In the genomic region with DNA sequence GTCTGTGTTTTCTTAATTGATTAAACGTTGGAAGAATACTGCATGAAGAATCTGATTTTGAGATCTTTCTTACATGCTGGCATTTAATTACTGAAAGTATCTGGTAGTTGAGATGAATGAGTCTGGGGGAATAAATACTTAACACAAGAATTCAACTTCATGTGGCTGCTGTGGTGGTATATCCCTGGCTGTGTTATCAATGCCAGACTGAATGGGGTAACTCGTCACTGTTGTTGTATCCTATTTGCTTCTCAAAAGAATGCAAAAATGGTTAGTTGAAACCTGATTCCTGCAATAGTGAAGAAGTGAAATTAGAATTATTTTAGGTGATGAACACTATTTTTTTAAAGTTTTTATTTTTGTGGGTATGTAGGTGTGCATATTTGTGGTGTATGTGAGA, we compare ENCODE assay signal across 17 cellular contexts.
DNase-seq lines count a peak whose midpoint lies in the region; ATAC-seq and TF ChIP-seq lines count a peak whose summit lies in the region.
"Had no signal": no experiment of that assay in that cellular context is flagged by ENCODE, and none has a peak within 500 bp of the region (broad histone marks: within the 10 kb centered on the region; RNA-seq: fewer than 3 reads in every experiment).

No MANE protein-coding gene starts in this region.

- no peaks in the 10 kb centered on the region for H3K4me1 Mint-ChIP-seq in CD4-positive, alpha-beta memory T cell
- H3K4me1 Mint-ChIP-seq: central memory CD8-positive, alpha-beta T cell had no signal

- peaks cover 7 to 23% of the 10 kb centered on the region in 2 donors for H3K27me3 Mint-ChIP-seq in CD4-positive, alpha-beta memory T cell

- H3K27ac ChIP-seq in ACC112 (ENCODE audit: low read depth, low read length) (peak overlapping the region; percentile 92), Panc1 (ENCODE audit: low read length) (peak overlapping the region; percentile 100), epithelial cell of prostate (peak overlapping the region; percentile 76)
- no peak overlapping the region for H3K27ac ChIP-seq in CD4-positive, alpha-beta memory T cell (ENCODE audit: low read depth, low read length)
- H3K27ac ChIP-seq: left ventricle myocardium inferior, tibial artery had no signal

- H3K4me1 ChIP-seq in ACC112 (ENCODE audit: control insufficient read depth, insufficient read depth, low read length, unreplicated experiment) (peaks cover 89% of the 10 kb centered on the region), Panc1 (ENCODE audit: control insufficient read depth, insufficient read depth, low read length) (peaks cover 96% of the 10 kb centered on the region), neuron (ENCODE audit: insufficient read depth, low read length) (peaks cover 41% of the 10 kb centered on the region)
- H3K4me1 ChIP-seq in CD4-positive, alpha-beta memory T cell (ENCODE audit: insufficient read depth, low read length): no peaks in the 10 kb centered on the region

- DNase-seq in Panc1 (ENCODE audit: low read depth, low spot score): no peak
- DNase-seq in epithelial cell of prostate (ENCODE audit: low read depth, low spot score): no peak
- DNase-seq in D341Med (ENCODE audit: low spot score): no peak
- no peak for DNase-seq in activated CD4-positive, CD25-positive, alpha-beta regulatory T cell treated with anti-CD3 and anti-CD28 coated beads, Interleukin-2, amount 50 U/mL, for 72 hours
- DNase-seq in CD4-positive, alpha-beta memory T cell: no peak
- no peak for DNase-seq in AG08395 (ENCODE audit: low spot score)
- DNase-seq: activated B cell treated with CpG ODN at 0.5 μM for 24 hours; CD4-positive, alpha-beta T cell; left ventricle myocardium inferior; NCI-H1436; stimulated activated CD4-positive, alpha-beta T cell treated with anti-CD3 and anti-CD28 coated beads, Interleukin-12 subunit alpha, Interleukin-12 subunit beta, amount 100 ng/mL, for 4 hours; T-helper 1 cell; tibial artery had no signal

- H3K79me2 ChIP-seq in ACC112 (ENCODE audit: control insufficient read depth, insufficient read depth, low read length, unreplicated experiment): peaks cover 92% of the 10 kb centered on the region

- no peak overlapping the region for H3K27ac Mint-ChIP-seq in CD4-positive, alpha-beta memory T cell
- H3K27ac Mint-ChIP-seq: activated B cell treated with CpG ODN at 0.5 μM for 24 hours; activated naive CD8-positive, alpha-beta T cell; CD4-positive, alpha-beta T cell had no signal

- CTCF ChIA-PET in Panc1 (lab: Charles Lee): no interaction called here
- CTCF ChIA-PET in CD4-positive, alpha-beta memory T cell (lab: Charles Lee; ENCODE audit: partially characterized antibody): no interaction called here

- no TSS peak for BruUV-seq in Panc1 (replicated peaks; lab: Mats Ljungman, UMichigan)

- H3K4me3 ChIP-seq in ACC112 (ENCODE audit: low read depth, low read length) (no peak overlapping the region), Panc1 (ENCODE audit: low read depth in 2 of 2, low read length in 2 of 2) (peak overlapping the region; percentile 6 to 38; a peak in 2 of 4 replicates), neuron (ENCODE audit: low read length) (peak overlapping the region; percentile 7)
- no peak overlapping the region for H3K4me3 ChIP-seq in CD4-positive, alpha-beta memory T cell (ENCODE audit: low read length in 2 of 2)
- H3K4me3 ChIP-seq: left ventricle myocardium inferior, tibial artery had no signal

- POLR2A ChIA-PET in Panc1 (lab: Charles Lee): interaction anchor here (0.5 to 0.6 kb wide), 2 partner anchors 18 to 1752 kb away, joined by 4 to 7 read pairs; no protein-coding TSS in a partner anchor
- POLR2A ChIA-PET in CD4-positive, alpha-beta memory T cell (lab: Charles Lee; ENCODE audit: partially characterized antibody): no interaction called here

- no peak for ATAC-seq in Panc1

- intact Hi-C loops in Panc1 (cut with micrococcal nuclease; ENCODE audit: unreplicated experiment): loop anchor here (5.0 kb wide), 1 partner anchor 191 kb away; no protein-coding TSS in a partner anchor
- intact Hi-C loops in CD4-positive, alpha-beta memory T cell (cut with micrococcal nuclease): no loop called here

- no peaks in the 10 kb centered on the region for H3K36me3 Mint-ChIP-seq in CD4-positive, alpha-beta memory T cell
- H3K36me3 Mint-ChIP-seq: activated naive CD8-positive, alpha-beta T cell had no signal

- H3K36me3 ChIP-seq in ACC112 (ENCODE audit: insufficient read depth, low read length) (peaks cover 32% of the 10 kb centered on the region), Panc1 (ENCODE audit: control insufficient read depth, insufficient read depth, low read length) (no peaks in the 10 kb centered on the region), neuron (ENCODE audit: insufficient read depth, low read length) (no peaks in the 10 kb centered on the region)
- no peaks in the 10 kb centered on the region for H3K36me3 ChIP-seq in CD4-positive, alpha-beta memory T cell (ENCODE audit: insufficient read depth, low read length)
- H3K36me3 ChIP-seq: left ventricle myocardium inferior, tibial artery had no signal

- no peak overlapping the region for H3K4me3 Mint-ChIP-seq in CD4-positive, alpha-beta memory T cell
- H3K4me3 Mint-ChIP-seq: activated B cell treated with CpG ODN at 0.5 μM for 24 hours; activated naive CD8-positive, alpha-beta T cell; CD4-positive, alpha-beta T cell; central memory CD8-positive, alpha-beta T cell had no signal

- no peaks in the 10 kb centered on the region for H3K9me3 ChIP-seq in Panc1 (ENCODE audit: control insufficient read depth, insufficient read depth, low read depth, low read length)
- H3K9me3 ChIP-seq in neuron (ENCODE audit: low read length): no peaks in the 10 kb centered on the region
- H3K9me3 ChIP-seq in CD4-positive, alpha-beta memory T cell (ENCODE audit: control insufficient read depth in 1 of 2, low read length in 2 of 2): no peaks in the 10 kb centered on the region
- H3K9me3 ChIP-seq: left ventricle myocardium inferior, tibial artery had no signal

- H2AFZ ChIP-seq in ACC112 (ENCODE audit: low read length, unreplicated experiment) (no peak overlapping the region), neuron (ENCODE audit: low read depth, low read length) (peak overlapping the region; percentile 85)

- in situ Hi-C loops in Panc1 (cut with HindIII; ENCODE audit: low pct_unique_long_range_greater_than_20kb, low sequenced_read_pairs): no loop called here

- TF ChIP-seq CTCF in Panc1 (IDR thresholded peaks at IDR 0.05): no peak

- H3K27me3 ChIP-seq in ACC112 (ENCODE audit: insufficient read depth, low read length) (no peaks in the 10 kb centered on the region), Panc1 (ENCODE audit: control insufficient read depth, insufficient read depth, low read length) (no peaks in the 10 kb centered on the region), neuron (ENCODE audit: insufficient read depth, low read length) (no peaks in the 10 kb centered on the region)
- H3K27me3 ChIP-seq in CD4-positive, alpha-beta memory T cell (ENCODE audit: insufficient read depth, low read length): no peaks in the 10 kb centered on the region

- H3K9me3 Mint-ChIP-seq in CD4-positive, alpha-beta memory T cell: no peaks in the 10 kb centered on the region
- H3K9me3 Mint-ChIP-seq: activated B cell treated with CpG ODN at 0.5 μM for 24 hours; CD4-positive, alpha-beta T cell; central memory CD8-positive, alpha-beta T cell had no signal

Comparison
In these comparisons a context has a peak if more than half of its experiments do, and no peak if none do; other contexts are left out.
1. H3K4me3 ChIP-seq: peak in Panc1 (2 of 2) and neuron (single experiment); none in ACC112 (single experiment) and CD4-positive, alpha-beta memory T cell (0 of 2).